Comparison of ENCODE assay signal across 6 cellular contexts in genomic region chr17:12806630-12807029, GRCh38.
"Had no signal": no experiment of that assay in that cellular context is flagged by ENCODE, and none has a peak within 500 bp of the region (broad histone marks: within the 10 kb centered on the region; RNA-seq: fewer than 3 reads in every experiment).

No MANE protein-coding gene starts in this region.

- DNase-seq: GDM1, GF-D8 had no signal

- FAIRE-seq: G401.6, GM12891, GM18507, GM19239 had no signal
